In genomic region chr9:90789862-90790261, GRCh38 we compare ENCODE assay signal across 23 cellular contexts. TPM values are rescaled to one million over a fixed set of nuclear protein-coding genes. Genes with fewer than 3 reads are reported as not detected.
DNase-seq lines count a peak whose midpoint lies in the region; ATAC-seq, FAIRE-seq and TF ChIP-seq lines count a peak whose summit lies in the region.
"Had no signal": no experiment of that assay in that cellular context is flagged by ENCODE, and none has a peak within 500 bp of the region (broad histone marks: within the 10 kb centered on the region; RNA-seq: fewer than 3 reads in every experiment).

No MANE protein-coding gene starts in this region.

- no peaks in the 10 kb centered on the region for H3K9me3 ChIP-seq in neural progenitor cell (ENCODE audit: low read depth)
- H3K9me3 ChIP-seq: A549, SK-N-SH had no signal

- H3K27ac ChIP-seq in neural progenitor cell = no peak overlapping the region
- H3K27ac ChIP-seq: A549 had no signal

- peak overlapping the region; percentile 21 for H3K4me2 ChIP-seq in neural progenitor cell
- H3K4me2 ChIP-seq: A549, SK-N-SH had no signal

- H4K20me1 ChIP-seq in neural progenitor cell (ENCODE audit: low read depth) = no peaks in the 10 kb centered on the region

- intact Hi-C loops in activated B cell treated with CpG ODN at 0.5 μM for 24 hours (cut with micrococcal nuclease) = loop anchor here (5.0 to 10.0 kb wide), 2 partner anchors 37 to 1085 kb away; no protein-coding TSS in a partner anchor

- no peaks in the 10 kb centered on the region for H3K79me2 ChIP-seq in neural progenitor cell (ENCODE audit: low read depth)

- H3K4me1 Mint-ChIP-seq in activated B cell treated with CpG ODN at 0.5 μM for 24 hours = peaks cover 60% of the 10 kb centered on the region
- H3K4me1 Mint-ChIP-seq in neural progenitor cell = peaks cover 6% of the 10 kb centered on the region
- H3K4me1 Mint-ChIP-seq: CD4-positive, CD25-positive, alpha-beta regulatory T cell had no signal

- no peaks in the 10 kb centered on the region for H3K27me3 ChIP-seq in neural progenitor cell

- H3K27me3 Mint-ChIP-seq in activated B cell treated with CpG ODN at 0.5 μM for 24 hours (no peaks in the 10 kb centered on the region), neural progenitor cell (ENCODE audit: insufficient read depth, low read depth) (peaks cover 2% of the 10 kb centered on the region)

- H3K4me3 ChIP-seq in neural progenitor cell = no peak overlapping the region
- H3K4me3 ChIP-seq: A549 had no signal

- ATAC-seq in activated B cell treated with CpG ODN at 0.5 μM for 24 hours (ENCODE audit: low read depth) (no peak), HG02610 (IDR thresholded peaks at IDR 0.05; ENCODE audit: unreplicated experiment) (no peak), GM18870 (IDR thresholded peaks at IDR 0.05; ENCODE audit: unreplicated experiment) (no peak)
- ATAC-seq: A549, PC-3 had no signal

- H3F3A ChIP-seq in neural progenitor cell (ENCODE audit: low read depth) = no peaks in the 10 kb centered on the region

- H2AFZ ChIP-seq in neural progenitor cell (replicated peaks) = no peak overlapping the region

- H3K36me3 ChIP-seq in neural progenitor cell = no peaks in the 10 kb centered on the region

- no peak for TF ChIP-seq CTCF in activated B cell treated with CpG ODN at 0.5 μM for 24 hours (IDR thresholded peaks at IDR 0.05)
- TF ChIP-seq CTCF in neural progenitor cell (IDR thresholded peaks at IDR 0.05) = no peak

- peaks cover 6% of the 10 kb centered on the region for H3K4me1 ChIP-seq in neural progenitor cell
- H3K4me1 ChIP-seq: A549 had no signal

- DNase-seq in GM19239 (ENCODE audit: insufficient read length, low spot score) = no peak
- no peak for DNase-seq in activated B cell treated with CpG ODN at 0.5 μM for 24 hours
- peak; percentile 56 for DNase-seq in neural progenitor cell (ENCODE audit: low spot score)
- DNase-seq in SHP77 (lab: John Stamatoyannopoulos, UW) = no peak
- DNase-seq in GM03348 (ENCODE audit: low spot score) = no peak
- DNase-seq: CD4-positive, CD25-positive, alpha-beta regulatory T cell; DMS79; Karpas-422; MV-4-11; NCI-H1694; NCI-H2081; NCI-H2171; NCI-H345; NCI-H524 treated with DMSO at 0.1 percent for 48 hours; PC-3; Right ventricle myocardium superior; SK-N-SH had no signal

- POLR2A ChIA-PET in activated B cell treated with CpG ODN at 0.5 μM for 24 hours (lab: Charles Lee) = interaction anchor here (0.6 to 3.7 kb wide), 7 partner anchors 8 to 71 kb away, joined by 3 to 14 read pairs (median 4); partner anchors contain the start of gene SYK

- no peak overlapping the region for H3K9ac ChIP-seq in neural progenitor cell
- H3K9ac ChIP-seq: SK-N-SH had no signal

- peak overlapping the region; percentile 77 for H3K27ac Mint-ChIP-seq in activated B cell treated with CpG ODN at 0.5 μM for 24 hours
- H3K27ac Mint-ChIP-seq in neural progenitor cell = no peak overlapping the region

- H3K36me3 Mint-ChIP-seq in activated B cell treated with CpG ODN at 0.5 μM for 24 hours (ENCODE audit: low read depth) (no peaks in the 10 kb centered on the region), neural progenitor cell (no peaks in the 10 kb centered on the region)
- H3K36me3 Mint-ChIP-seq: CD4-positive, CD25-positive, alpha-beta regulatory T cell had no signal

- H3K9me3 Mint-ChIP-seq in activated B cell treated with CpG ODN at 0.5 μM for 24 hours (peaks cover 4% of the 10 kb centered on the region), neural progenitor cell (peaks cover 2% of the 10 kb centered on the region)

- H3K4me3 Mint-ChIP-seq in activated B cell treated with CpG ODN at 0.5 μM for 24 hours (peak overlapping the region; percentile 38), neural progenitor cell (no peak overlapping the region)
- H3K4me3 Mint-ChIP-seq: CD4-positive, CD25-positive, alpha-beta regulatory T cell had no signal

- CTCF ChIA-PET in activated B cell treated with CpG ODN at 0.5 μM for 24 hours (lab: Charles Lee) = interaction anchor here (1.0 kb wide), 1 partner anchor 16 kb away, joined by 3 read pairs; no protein-coding TSS in a partner anchor

- FAIRE-seq in GM19239 (lab: Jason Lieb, UNC) = peak; percentile 33
- FAIRE-seq: A549, H54 had no signal

RNA-seq across cellular contexts. Expression of gene SYK, which starts 11.8 kb away (rescaled TPM):
- total RNA-seq in activated B cell treated with CpG ODN at 0.5 μM for 24 hours (222 and 237 TPM in 2 replicates), neural progenitor cell (ENCODE audit: low replicate concordance) (not detected in 2 replicates)
- total RNA-seq: M059J, RPMI7951 had no signal

Comparison
In these comparisons a context has a peak if more than half of its experiments do, and no peak if none do; other contexts are left out.
1. RNA of gene SYK, which starts 11.8 kb away (total RNA-seq): 222 to 237 TPM in activated B cell treated with CpG ODN at 0.5 μM for 24 hours; not detected in neural progenitor cell; every median in the first group is over 100 times any median in the second.